ENCODE assay signal across 1 cellular context in the genomic region with DNA sequence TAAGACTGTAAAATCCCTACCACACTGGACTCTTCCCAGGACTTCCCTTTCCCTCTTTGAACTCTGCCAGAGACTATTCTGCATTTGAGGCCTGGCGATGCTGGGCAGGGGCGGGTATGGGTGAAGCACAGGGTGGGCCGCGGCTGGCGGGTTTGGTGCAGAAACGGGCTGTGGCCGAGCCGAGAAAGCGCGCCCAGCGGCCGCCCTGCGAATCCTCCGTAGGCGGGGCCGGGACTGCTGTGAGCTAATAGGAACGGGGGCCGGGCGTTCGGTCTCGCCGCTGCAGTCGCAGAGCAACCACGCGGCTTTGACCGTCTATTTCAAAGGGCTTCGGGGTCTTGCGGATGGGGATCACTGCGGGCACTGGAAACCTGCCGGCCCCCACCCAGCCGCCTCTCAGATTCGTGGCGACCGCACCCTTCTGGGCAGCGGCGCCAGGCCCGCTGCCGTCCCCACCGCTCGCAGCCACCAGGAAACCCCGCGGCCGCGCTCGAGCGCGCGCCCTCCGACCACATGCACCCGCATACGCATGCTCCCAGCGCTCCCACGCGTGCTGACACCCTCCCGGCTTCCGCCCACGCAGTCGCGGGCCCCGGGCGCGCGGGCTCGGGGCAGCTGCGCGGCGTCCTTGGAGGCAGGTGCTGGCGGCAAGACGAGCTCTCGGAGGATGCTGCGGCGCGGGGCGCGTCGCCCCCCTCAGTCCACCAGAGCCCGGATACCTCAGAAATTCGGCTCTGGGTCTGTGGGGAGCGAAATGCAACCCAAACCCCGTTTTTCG.
A peak's percentile ranks its signal among the peaks of the same experiment; 100 is the strongest.
TF ChIP-seq lines count a peak whose summit lies in the region.

No MANE protein-coding gene starts in this region.

TF ChIP-seq in GM12878, 131 proteins besides CTCF, POLR2A, EP300 and RAD21 (continued from another document and continues in another):
- TF ChIP-seq, protein P1, sequence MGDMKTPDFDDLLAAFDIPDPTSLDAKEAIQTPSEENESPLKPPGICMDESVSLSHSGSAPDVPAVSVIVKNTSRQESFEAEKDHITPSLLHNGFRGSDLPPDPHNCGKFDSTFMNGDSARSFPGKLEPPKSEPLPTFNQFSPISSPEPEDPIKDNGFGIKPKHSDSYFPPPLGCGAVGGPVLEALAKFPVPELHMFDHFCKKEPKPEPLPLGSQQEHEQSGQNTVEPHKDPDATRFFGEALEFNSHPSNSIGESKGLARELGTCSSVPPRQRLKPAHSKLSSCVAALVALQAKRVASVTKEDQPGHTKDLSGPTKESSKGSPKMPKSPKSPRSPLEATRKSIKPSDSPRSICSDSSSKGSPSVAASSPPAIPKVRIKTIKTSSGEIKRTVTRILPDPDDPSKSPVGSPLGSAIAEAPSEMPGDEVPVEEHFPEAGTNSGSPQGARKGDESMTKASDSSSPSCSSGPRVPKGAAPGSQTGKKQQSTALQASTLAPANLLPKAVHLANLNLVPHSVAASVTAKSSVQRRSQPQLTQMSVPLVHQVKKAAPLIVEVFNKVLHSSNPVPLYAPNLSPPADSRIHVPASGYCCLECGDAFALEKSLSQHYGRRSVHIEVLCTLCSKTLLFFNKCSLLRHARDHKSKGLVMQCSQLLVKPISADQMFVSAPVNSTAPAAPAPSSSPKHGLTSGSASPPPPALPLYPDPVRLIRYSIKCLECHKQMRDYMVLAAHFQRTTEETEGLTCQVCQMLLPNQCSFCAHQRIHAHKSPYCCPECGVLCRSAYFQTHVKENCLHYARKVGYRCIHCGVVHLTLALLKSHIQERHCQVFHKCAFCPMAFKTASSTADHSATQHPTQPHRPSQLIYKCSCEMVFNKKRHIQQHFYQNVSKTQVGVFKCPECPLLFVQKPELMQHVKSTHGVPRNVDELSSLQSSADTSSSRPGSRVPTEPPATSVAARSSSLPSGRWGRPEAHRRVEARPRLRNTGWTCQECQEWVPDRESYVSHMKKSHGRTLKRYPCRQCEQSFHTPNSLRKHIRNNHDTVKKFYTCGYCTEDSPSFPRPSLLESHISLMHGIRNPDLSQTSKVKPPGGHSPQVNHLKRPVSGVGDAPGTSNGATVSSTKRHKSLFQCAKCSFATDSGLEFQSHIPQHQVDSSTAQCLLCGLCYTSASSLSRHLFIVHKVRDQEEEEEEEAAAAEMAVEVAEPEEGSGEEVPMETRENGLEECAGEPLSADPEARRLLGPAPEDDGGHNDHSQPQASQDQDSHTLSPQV (IDR thresholded peaks at IDR 0.05) = no peak
- TF ChIP-seq CREB1 (IDR thresholded peaks at IDR 0.05; ENCODE audit: low read depth) = 0 out of 2 replicates have a peak, but pooled peaks have one; percentile 13
- TF ChIP-seq IKZF2 (IDR thresholded peaks at IDR 0.05) = no peak
- TF ChIP-seq TCF12 (IDR thresholded peaks at IDR 0.05; ENCODE audit: low read depth, low read length) = peak; percentile 47; the same call in 1 of the 2 replicates
- peak; percentile 48 for TF ChIP-seq NR2F1 (conservative IDR thresholded peaks at IDR 0.05)
- TF ChIP-seq BACH1 (IDR thresholded peaks at IDR 0.05; ENCODE audit: borderline replicate concordance) = peak; percentile 88; the same call in 1 of the 2 replicates
- no peak; the same call in 1 of the 2 replicates for TF ChIP-seq EED (IDR thresholded peaks at IDR 0.05; ENCODE audit: low read depth)
- TF ChIP-seq TCF3 (IDR thresholded peaks at IDR 0.05; ENCODE audit: borderline replicate concordance, insufficient read depth, low read depth, low read length) = peak; percentile 39; the same call in 1 of the 2 replicates
- peak; percentile 22; the same call in 1 of the 3 replicates for TF ChIP-seq POU2F2 (IDR thresholded peaks at IDR 0.05; ENCODE audit: borderline replicate concordance, low read depth, low read length)
- no peak for TF ChIP-seq SIN3A (IDR thresholded peaks at IDR 0.05; ENCODE audit: low read depth, low read length)
- peak; percentile 46; the same call in 1 of the 2 replicates for TF ChIP-seq NRF1 (conservative IDR thresholded peaks at IDR 0.05; ENCODE audit: low read depth, low read length)
- no peak for TF ChIP-seq SREBF2 (IDR thresholded peaks at IDR 0.05; ENCODE audit: low read length)
- TF ChIP-seq PAX8 (IDR thresholded peaks at IDR 0.05) = no peak
- TF ChIP-seq ZNF207 (IDR thresholded peaks at IDR 0.05; ENCODE audit: borderline replicate concordance) = peak; percentile 83
- TF ChIP-seq SMARCA5 (IDR thresholded peaks at IDR 0.05) = peak; percentile 62; the same call in 1 of the 2 replicates
- peak; percentile 70; the same call in 1 of the 2 replicates for TF ChIP-seq RB1 (IDR thresholded peaks at IDR 0.05; ENCODE audit: borderline replicate concordance)
- peak; percentile 88; the same call in 1 of the 2 replicates for TF ChIP-seq RBBP5 (conservative IDR thresholded peaks at IDR 0.05)
- TF ChIP-seq BCL11A (IDR thresholded peaks at IDR 0.05; ENCODE audit: low read depth, low read length) = no peak
- peak; percentile 35; the same call in 1 of the 2 replicates for TF ChIP-seq RUNX3 (IDR thresholded peaks at IDR 0.05; ENCODE audit: low read length)
- 0 out of 2 replicates have a peak, but pooled peaks have one; percentile 14 for TF ChIP-seq POLR2AphosphoS2 (IDR thresholded peaks at IDR 0.05; ENCODE audit: low read depth, low read length)
- TF ChIP-seq PML (IDR thresholded peaks at IDR 0.05; ENCODE audit: low read length) = 0 out of 2 replicates have a peak, but pooled peaks have one; percentile 24
- peak; percentile 92 for TF ChIP-seq ASH2L (IDR thresholded peaks at IDR 0.05; ENCODE audit: borderline replicate concordance, low read depth)
- TF ChIP-seq JUNB (IDR thresholded peaks at IDR 0.05) = no peak
- TF ChIP-seq STAT3 (IDR thresholded peaks at IDR 0.05; ENCODE audit: low read depth, low read length) = no peak
- no peak for TF ChIP-seq HDGF (IDR thresholded peaks at IDR 0.05)
- TF ChIP-seq PAX5 (IDR thresholded peaks at IDR 0.05; ENCODE audit: borderline replicate concordance, low read depth, low read length) = peak; percentile 61; the same call in 1 of the 2 replicates
- TF ChIP-seq, protein P2, sequence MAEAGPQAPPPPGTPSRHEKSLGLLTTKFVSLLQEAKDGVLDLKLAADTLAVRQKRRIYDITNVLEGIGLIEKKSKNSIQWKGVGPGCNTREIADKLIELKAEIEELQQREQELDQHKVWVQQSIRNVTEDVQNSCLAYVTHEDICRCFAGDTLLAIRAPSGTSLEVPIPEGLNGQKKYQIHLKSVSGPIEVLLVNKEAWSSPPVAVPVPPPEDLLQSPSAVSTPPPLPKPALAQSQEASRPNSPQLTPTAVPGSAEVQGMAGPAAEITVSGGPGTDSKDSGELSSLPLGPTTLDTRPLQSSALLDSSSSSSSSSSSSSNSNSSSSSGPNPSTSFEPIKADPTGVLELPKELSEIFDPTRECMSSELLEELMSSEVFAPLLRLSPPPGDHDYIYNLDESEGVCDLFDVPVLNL (IDR thresholded peaks at IDR 0.05; ENCODE audit: low read depth, low read length) = 0 out of 2 replicates have a peak, but pooled peaks have one; percentile 34
- 0 out of 2 replicates have a peak, but pooled peaks have one; percentile 32 for TF ChIP-seq SMAD5 (IDR thresholded peaks at IDR 0.05; ENCODE audit: low read depth)
- no peak for TF ChIP-seq CREM (IDR thresholded peaks at IDR 0.05; ENCODE audit: low read depth)
- TF ChIP-seq, protein P3, sequence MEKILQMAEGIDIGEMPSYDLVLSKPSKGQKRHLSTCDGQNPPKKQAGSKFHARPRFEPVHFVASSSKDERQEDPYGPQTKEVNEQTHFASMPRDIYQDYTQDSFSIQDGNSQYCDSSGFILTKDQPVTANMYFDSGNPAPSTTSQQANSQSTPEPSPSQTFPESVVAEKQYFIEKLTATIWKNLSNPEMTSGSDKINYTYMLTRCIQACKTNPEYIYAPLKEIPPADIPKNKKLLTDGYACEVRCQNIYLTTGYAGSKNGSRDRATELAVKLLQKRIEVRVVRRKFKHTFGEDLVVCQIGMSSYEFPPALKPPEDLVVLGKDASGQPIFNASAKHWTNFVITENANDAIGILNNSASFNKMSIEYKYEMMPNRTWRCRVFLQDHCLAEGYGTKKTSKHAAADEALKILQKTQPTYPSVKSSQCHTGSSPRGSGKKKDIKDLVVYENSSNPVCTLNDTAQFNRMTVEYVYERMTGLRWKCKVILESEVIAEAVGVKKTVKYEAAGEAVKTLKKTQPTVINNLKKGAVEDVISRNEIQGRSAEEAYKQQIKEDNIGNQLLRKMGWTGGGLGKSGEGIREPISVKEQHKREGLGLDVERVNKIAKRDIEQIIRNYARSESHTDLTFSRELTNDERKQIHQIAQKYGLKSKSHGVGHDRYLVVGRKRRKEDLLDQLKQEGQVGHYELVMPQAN (conservative IDR thresholded peaks at IDR 0.05) = peak; percentile 72
- no peak for TF ChIP-seq HDAC6 (IDR thresholded peaks at IDR 0.05; ENCODE audit: unreplicated experiment)
- TF ChIP-seq BHLHE40 (IDR thresholded peaks at IDR 0.05; ENCODE audit: borderline replicate concordance in 1 of 2, low read depth in 2 of 2, low read length in 1 of 2) = peak; percentile 75 to 90; a peak in 3 of 4 replicates
- TF ChIP-seq DPF2 (IDR thresholded peaks at IDR 0.05) = peak; percentile 71
- no peak for TF ChIP-seq GABPA (IDR thresholded peaks at IDR 0.05; ENCODE audit: low read depth)
- 0 out of 2 replicates have a peak, but pooled peaks have one; percentile 28 for TF ChIP-seq YY1 (IDR thresholded peaks at IDR 0.05; ENCODE audit: low read depth, low read length)
- TF ChIP-seq, protein P4, sequence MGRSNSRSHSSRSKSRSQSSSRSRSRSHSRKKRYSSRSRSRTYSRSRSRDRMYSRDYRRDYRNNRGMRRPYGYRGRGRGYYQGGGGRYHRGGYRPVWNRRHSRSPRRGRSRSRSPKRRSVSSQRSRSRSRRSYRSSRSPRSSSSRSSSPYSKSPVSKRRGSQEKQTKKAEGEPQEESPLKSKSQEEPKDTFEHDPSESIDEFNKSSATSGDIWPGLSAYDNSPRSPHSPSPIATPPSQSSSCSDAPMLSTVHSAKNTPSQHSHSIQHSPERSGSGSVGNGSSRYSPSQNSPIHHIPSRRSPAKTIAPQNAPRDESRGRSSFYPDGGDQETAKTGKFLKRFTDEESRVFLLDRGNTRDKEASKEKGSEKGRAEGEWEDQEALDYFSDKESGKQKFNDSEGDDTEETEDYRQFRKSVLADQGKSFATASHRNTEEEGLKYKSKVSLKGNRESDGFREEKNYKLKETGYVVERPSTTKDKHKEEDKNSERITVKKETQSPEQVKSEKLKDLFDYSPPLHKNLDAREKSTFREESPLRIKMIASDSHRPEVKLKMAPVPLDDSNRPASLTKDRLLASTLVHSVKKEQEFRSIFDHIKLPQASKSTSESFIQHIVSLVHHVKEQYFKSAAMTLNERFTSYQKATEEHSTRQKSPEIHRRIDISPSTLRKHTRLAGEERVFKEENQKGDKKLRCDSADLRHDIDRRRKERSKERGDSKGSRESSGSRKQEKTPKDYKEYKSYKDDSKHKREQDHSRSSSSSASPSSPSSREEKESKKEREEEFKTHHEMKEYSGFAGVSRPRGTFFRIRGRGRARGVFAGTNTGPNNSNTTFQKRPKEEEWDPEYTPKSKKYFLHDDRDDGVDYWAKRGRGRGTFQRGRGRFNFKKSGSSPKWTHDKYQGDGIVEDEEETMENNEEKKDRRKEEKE (IDR thresholded peaks at IDR 0.05) = no peak
- no peak for TF ChIP-seq CBX3 (IDR thresholded peaks at IDR 0.05; ENCODE audit: borderline replicate concordance, low read depth)
- TF ChIP-seq TAF1 (IDR thresholded peaks at IDR 0.05; ENCODE audit: borderline replicate concordance, low read depth, low read length) = 0 out of 2 replicates have a peak, but pooled peaks have one; percentile 16
- peak; percentile 54 for TF ChIP-seq IKZF1 (conservative IDR thresholded peaks at IDR 0.05)
- TF ChIP-seq GATAD2B (conservative IDR thresholded peaks at IDR 0.05; ENCODE audit: low read depth) = peak; percentile 86
- TF ChIP-seq WRNIP1 (IDR thresholded peaks at IDR 0.05; ENCODE audit: borderline replicate concordance, low read depth, low read length) = no peak
- no peak for TF ChIP-seq TARDBP (IDR thresholded peaks at IDR 0.05; ENCODE audit: borderline replicate concordance)
- TF ChIP-seq, protein P5, sequence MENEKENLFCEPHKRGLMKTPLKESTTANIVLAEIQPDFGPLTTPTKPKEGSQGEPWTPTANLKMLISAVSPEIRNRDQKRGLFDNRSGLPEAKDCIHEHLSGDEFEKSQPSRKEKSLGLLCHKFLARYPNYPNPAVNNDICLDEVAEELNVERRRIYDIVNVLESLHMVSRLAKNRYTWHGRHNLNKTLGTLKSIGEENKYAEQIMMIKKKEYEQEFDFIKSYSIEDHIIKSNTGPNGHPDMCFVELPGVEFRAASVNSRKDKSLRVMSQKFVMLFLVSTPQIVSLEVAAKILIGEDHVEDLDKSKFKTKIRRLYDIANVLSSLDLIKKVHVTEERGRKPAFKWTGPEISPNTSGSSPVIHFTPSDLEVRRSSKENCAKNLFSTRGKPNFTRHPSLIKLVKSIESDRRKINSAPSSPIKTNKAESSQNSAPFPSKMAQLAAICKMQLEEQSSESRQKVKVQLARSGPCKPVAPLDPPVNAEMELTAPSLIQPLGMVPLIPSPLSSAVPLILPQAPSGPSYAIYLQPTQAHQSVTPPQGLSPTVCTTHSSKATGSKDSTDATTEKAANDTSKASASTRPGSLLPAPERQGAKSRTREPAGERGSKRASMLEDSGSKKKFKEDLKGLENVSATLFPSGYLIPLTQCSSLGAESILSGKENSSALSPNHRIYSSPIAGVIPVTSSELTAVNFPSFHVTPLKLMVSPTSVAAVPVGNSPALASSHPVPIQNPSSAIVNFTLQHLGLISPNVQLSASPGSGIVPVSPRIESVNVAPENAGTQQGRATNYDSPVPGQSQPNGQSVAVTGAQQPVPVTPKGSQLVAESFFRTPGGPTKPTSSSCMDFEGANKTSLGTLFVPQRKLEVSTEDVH (IDR thresholded peaks at IDR 0.05; ENCODE audit: low read depth, partially characterized antibody) = no peak
- TF ChIP-seq, protein P6, sequence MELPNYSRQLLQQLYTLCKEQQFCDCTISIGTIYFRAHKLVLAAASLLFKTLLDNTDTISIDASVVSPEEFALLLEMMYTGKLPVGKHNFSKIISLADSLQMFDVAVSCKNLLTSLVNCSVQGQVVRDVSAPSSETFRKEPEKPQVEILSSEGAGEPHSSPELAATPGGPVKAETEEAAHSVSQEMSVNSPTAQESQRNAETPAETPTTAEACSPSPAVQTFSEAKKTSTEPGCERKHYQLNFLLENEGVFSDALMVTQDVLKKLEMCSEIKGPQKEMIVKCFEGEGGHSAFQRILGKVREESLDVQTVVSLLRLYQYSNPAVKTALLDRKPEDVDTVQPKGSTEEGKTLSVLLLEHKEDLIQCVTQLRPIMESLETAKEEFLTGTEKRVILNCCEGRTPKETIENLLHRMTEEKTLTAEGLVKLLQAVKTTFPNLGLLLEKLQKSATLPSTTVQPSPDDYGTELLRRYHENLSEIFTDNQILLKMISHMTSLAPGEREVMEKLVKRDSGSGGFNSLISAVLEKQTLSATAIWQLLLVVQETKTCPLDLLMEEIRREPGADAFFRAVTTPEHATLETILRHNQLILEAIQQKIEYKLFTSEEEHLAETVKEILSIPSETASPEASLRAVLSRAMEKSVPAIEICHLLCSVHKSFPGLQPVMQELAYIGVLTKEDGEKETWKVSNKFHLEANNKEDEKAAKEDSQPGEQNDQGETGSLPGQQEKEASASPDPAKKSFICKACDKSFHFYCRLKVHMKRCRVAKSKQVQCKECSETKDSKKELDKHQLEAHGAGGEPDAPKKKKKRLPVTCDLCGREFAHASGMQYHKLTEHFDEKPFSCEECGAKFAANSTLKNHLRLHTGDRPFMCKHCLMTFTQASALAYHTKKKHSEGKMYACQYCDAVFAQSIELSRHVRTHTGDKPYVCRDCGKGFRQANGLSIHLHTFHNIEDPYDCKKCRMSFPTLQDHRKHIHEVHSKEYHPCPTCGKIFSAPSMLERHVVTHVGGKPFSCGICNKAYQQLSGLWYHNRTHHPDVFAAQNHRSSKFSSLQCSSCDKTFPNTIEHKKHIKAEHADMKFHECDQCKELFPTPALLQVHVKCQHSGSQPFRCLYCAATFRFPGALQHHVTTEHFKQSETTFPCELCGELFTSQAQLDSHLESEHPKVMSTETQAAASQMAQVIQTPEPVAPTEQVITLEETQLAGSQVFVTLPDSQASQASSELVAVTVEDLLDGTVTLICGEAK (IDR thresholded peaks at IDR 0.05; ENCODE audit: borderline replicate concordance) = no peak
- TF ChIP-seq RCOR1 (conservative IDR thresholded peaks at IDR 0.05; ENCODE audit: low read depth, low read length) = 0 out of 2 replicates have a peak, but pooled peaks have one; percentile 41
